ENCODE assay signal across 8 cellular contexts in genomic region chr3:53891500-53892334, GRCh38. TPM values are rescaled to one million over a fixed set of nuclear protein-coding genes. Genes with fewer than 3 reads are reported as not detected.
DNase-seq lines count a peak whose midpoint lies in the region; ATAC-seq and TF ChIP-seq lines count a peak whose summit lies in the region.

Gene SELENOK, minus strand, starts transcription at chr3:53891859.

- peak within 1 kb of the TSS; percentile 99 for H3K9ac ChIP-seq in smooth muscle cell (ENCODE audit: low read depth)

- no peaks in the 10 kb centered on the region for H3K9me3 ChIP-seq in AG04450 (ENCODE audit: control insufficient read depth, insufficient read depth, low read length)
- H3K9me3 ChIP-seq in smooth muscle cell (replicated peaks; ENCODE audit: low read depth): no peaks in the 10 kb centered on the region

- peaks cover 13% of the 10 kb centered on the region for H3K4me1 ChIP-seq in smooth muscle cell (ENCODE audit: low read depth)

- no peak; the same call in 1 of the 2 replicates for TF ChIP-seq CTCF in AG04450 (IDR thresholded peaks at IDR 0.05; ENCODE audit: low read depth, low read length)
- no peak for TF ChIP-seq CTCF in activated B cell treated with CpG ODN at 0.5 μM for 24 hours (IDR thresholded peaks at IDR 0.05)
- TF ChIP-seq CTCF in smooth muscle cell (IDR thresholded peaks at IDR 0.05; ENCODE audit: borderline replicate concordance, insufficient read depth, poor library complexity, severe bottlenecking): no peak

- H3K27me3 ChIP-seq in AG04450 (ENCODE audit: control insufficient read depth, insufficient read depth, low read length) (no peaks in the 10 kb centered on the region), smooth muscle cell (ENCODE audit: low read depth) (peaks cover 24% of the 10 kb centered on the region)

- TF ChIP-seq POLR2A in GM18951 (IDR thresholded peaks at IDR 0.05; ENCODE audit: extremely low read depth, insufficient read depth, insufficient read length): peak; percentile 95

- in situ Hi-C loops in GM18951 (cut with MboI; ENCODE audit: low sequenced_read_pairs, unreplicated experiment): no loop called here

- CTCF ChIA-PET in AG04450 (lab: Charles Lee): interaction anchor here (1.4 kb wide), 1 partner anchor 47 kb away, joined by 4 read pairs; no protein-coding TSS in a partner anchor
- CTCF ChIA-PET in activated B cell treated with CpG ODN at 0.5 μM for 24 hours (lab: Charles Lee): no interaction called here

- WGBS in smooth muscle cell (ENCODE audit: low lambda C conversion rate): 1% methylated on average over 73 of the region's 73 CpGs

- H3K4me3 Mint-ChIP-seq in activated B cell treated with CpG ODN at 0.5 μM for 24 hours: peak within 1 kb of the TSS; percentile 93

- peak within 1 kb of the TSS; percentile 95 for H3K4me2 ChIP-seq in smooth muscle cell

- H3K4me1 Mint-ChIP-seq in activated B cell treated with CpG ODN at 0.5 μM for 24 hours: peaks cover 34% of the 10 kb centered on the region

- peak within 1 kb of the TSS; percentile 97 for H3K27ac Mint-ChIP-seq in activated B cell treated with CpG ODN at 0.5 μM for 24 hours

- ATAC-seq in HG03196 (IDR thresholded peaks at IDR 0.05; ENCODE audit: unreplicated experiment) (peak; percentile 98), activated B cell treated with CpG ODN at 0.5 μM for 24 hours (ENCODE audit: low read depth) (peak; percentile 95)

- no peaks in the 10 kb centered on the region for H3K36me3 ChIP-seq in smooth muscle cell (ENCODE audit: low read depth)

- H3K4me3 ChIP-seq in AG04450 (ENCODE audit: low read depth, low read length) (peak within 1 kb of the TSS; percentile 84), smooth muscle cell (peak within 1 kb of the TSS; percentile 92)

- intact Hi-C loops in activated B cell treated with CpG ODN at 0.5 μM for 24 hours (cut with micrococcal nuclease): loop anchor here (1.0 kb wide), 3 partner anchors 9 to 544 kb away; partner anchors contain the start of genes ACTR8 and DCP1A

- POLR2A ChIA-PET in AG04450 (lab: Yijun Ruan, JAX): interaction anchor here (1.8 kb wide), 1 partner anchor 10 kb away, joined by 16 read pairs; the partner anchor contains the start of gene ACTR8
- POLR2A ChIA-PET in activated B cell treated with CpG ODN at 0.5 μM for 24 hours (lab: Charles Lee): interaction anchor here (0.6 to 2.9 kb wide), 7 partner anchors 10 to 568 kb away, joined by 3 to 52 read pairs (median 5); partner anchors contain the start of genes ACTR8 and DCP1A

- H3F3A ChIP-seq in smooth muscle cell (ENCODE audit: low read depth): no peaks in the 10 kb centered on the region

- H2AFZ ChIP-seq in smooth muscle cell (ENCODE audit: low read depth): peak within 1 kb of the TSS; percentile 50

- H3K36me3 Mint-ChIP-seq in activated B cell treated with CpG ODN at 0.5 μM for 24 hours (ENCODE audit: low read depth): peaks cover 33% of the 10 kb centered on the region

- peak within 1 kb of the TSS; percentile 86 for H3K27ac ChIP-seq in AG04450 (ENCODE audit: low read depth, low read length)
- H3K27ac ChIP-seq in caudate nucleus (ENCODE audit: low read depth, low read length): peak within 1 kb of the TSS; percentile 98
- peak within 1 kb of the TSS; percentile 96 for H3K27ac ChIP-seq in smooth muscle cell (ENCODE audit: low read depth)

- peaks cover 12% of the 10 kb centered on the region for H3K27me3 Mint-ChIP-seq in activated B cell treated with CpG ODN at 0.5 μM for 24 hours

- H3K79me2 ChIP-seq in smooth muscle cell (ENCODE audit: low read depth): peaks cover 43% of the 10 kb centered on the region

- DNase-seq in AG04450 (ENCODE audit: low read depth, low spot score): peak; percentile 98
- DNase-seq in NCI-H345 (lab: John Stamatoyannopoulos, UW): peak; percentile 99
- peak; percentile 88 for DNase-seq in activated B cell treated with CpG ODN at 0.5 μM for 24 hours
- peak; percentile 84 to 100 (median 98) for DNase-seq in caudate nucleus (lab: John Stamatoyannopoulos, UW)
- peak; percentile 95 for DNase-seq in iPS-NIHi7 (ENCODE audit: extremely low spot score)
- peak; percentile 87 for DNase-seq in smooth muscle cell (lab: John Stamatoyannopoulos, UW; ENCODE audit: unreplicated experiment)

- H4K20me1 ChIP-seq in smooth muscle cell (ENCODE audit: low read depth): peaks cover 42% of the 10 kb centered on the region

- no peaks in the 10 kb centered on the region for H3K9me3 Mint-ChIP-seq in activated B cell treated with CpG ODN at 0.5 μM for 24 hours

RNA-seq across cellular contexts. Expression of gene SELENOK, which starts in this region (rescaled TPM):
- polyA plus RNA-seq in AG04450 (2011; rRNA removed) (42.1 and 58.5 TPM in 2 replicates), smooth muscle cell (183 and 199 TPM in 2 replicates)
- 8.3 and 13.0 TPM in 2 replicates for polyA minus RNA-seq in AG04450 (2011; rRNA and poly(A)+ RNA removed)
- total RNA-seq in activated B cell treated with CpG ODN at 0.5 μM for 24 hours (29.8 and 43.3 TPM in 2 replicates), smooth muscle cell (67.7 and 72.0 TPM in 2 replicates)

Comparison
In these comparisons a context has a peak if more than half of its experiments do, and no peak if none do; other contexts are left out.
1. Peak in every context shown above with its lines: DNase-seq, ATAC-seq, H3K4me3 ChIP-seq and H3K27ac ChIP-seq.